ENCODE assay signal across 9 cellular contexts in genomic region chr2:20097889-20098714, GRCh38. TPM values are rescaled to one million over a fixed set of nuclear protein-coding genes. Genes with fewer than 3 reads are reported as not detected.
DNase-seq lines count a peak whose midpoint lies in the region; ATAC-seq and TF ChIP-seq lines count a peak whose summit lies in the region.
"Had no signal": no experiment of that assay in that cellular context is flagged by ENCODE, and none has a peak within 500 bp of the region (broad histone marks: within the 10 kb centered on the region; RNA-seq: fewer than 3 reads in every experiment).

No MANE protein-coding gene starts in this region.

- H3K4me1 ChIP-seq in PC-3 (ENCODE audit: insufficient read depth, low read length): peaks cover 22% of the 10 kb centered on the region

- peak overlapping the region; percentile 57 for H3K4me2 ChIP-seq in PC-3 (ENCODE audit: low read length)

- H3K27me3 Mint-ChIP-seq in nephron progenitor cell (ENCODE audit: low read depth, poor library complexity): peaks cover 10% of the 10 kb centered on the region

- H3K4me1 Mint-ChIP-seq in nephron progenitor cell: peaks cover 26% of the 10 kb centered on the region

- CTCF ChIA-PET in PC-3 (lab: Charles Lee): interaction anchor here (1.1 kb wide), 1 partner anchor 83 kb away, joined by 3 read pairs; no protein-coding TSS in a partner anchor

- peaks cover 17% of the 10 kb centered on the region for H3K36me3 Mint-ChIP-seq in nephron progenitor cell (ENCODE audit: low read depth)

- H2AFZ ChIP-seq in PC-3 (ENCODE audit: low read length): peak overlapping the region; percentile 15; the same call in 1 of the 2 replicates

- no peaks in the 10 kb centered on the region for H3K36me3 ChIP-seq in PC-3 (ENCODE audit: low read depth, low read length)

- peak; percentile 94 for TF ChIP-seq CTCF in PC-3 (conservative IDR thresholded peaks at IDR 0.05; ENCODE audit: low read depth, low read length)
- peak; percentile 86 for TF ChIP-seq CTCF in nephron progenitor cell (IDR thresholded peaks at IDR 0.05)

- no peaks in the 10 kb centered on the region for H3K27me3 ChIP-seq in PC-3 (ENCODE audit: low read length)

- H3K9ac ChIP-seq in PC-3 (ENCODE audit: low read length): no peak overlapping the region

- no peak overlapping the region for H3K4me3 ChIP-seq in Jurkat, Clone E6-1 (ENCODE audit: low read length)
- H3K4me3 ChIP-seq in PC-3 (ENCODE audit: low read length): no peak overlapping the region

- peak; percentile 92 for ATAC-seq in GM21717 (IDR thresholded peaks at IDR 0.05; ENCODE audit: unreplicated experiment)
- peak; percentile 75 for ATAC-seq in PC-3

- intact Hi-C loops in PC-3 (cut with micrococcal nuclease): loop anchor here (1.0 to 5.0 kb wide), 5 partner anchors 47 to 1711 kb away; partner anchors contain the start of genes LAPTM4A and TTC32

- H3K27ac Mint-ChIP-seq in nephron progenitor cell: peak overlapping the region; percentile 70

- no peaks in the 10 kb centered on the region for H3K79me2 ChIP-seq in PC-3 (ENCODE audit: low read length)

- no peak overlapping the region for H3K4me3 Mint-ChIP-seq in nephron progenitor cell

- no peak overlapping the region for H3K27ac ChIP-seq in PC-3 (ENCODE audit: low read length)
- H3K27ac ChIP-seq: epithelial cell of prostate had no signal

- no peaks in the 10 kb centered on the region for H3K9me2 ChIP-seq in PC-3 (replicated peaks; ENCODE audit: low read length)

- BruUV-seq in PC-3 (replicated peaks; lab: Mats Ljungman, UMichigan): no TSS peak

- POLR2A ChIA-PET in PC-3 (lab: Charles Lee; ENCODE audit: unreplicated experiment): no interaction called here

- H3K9me3 Mint-ChIP-seq in nephron progenitor cell: peaks cover 38% of the 10 kb centered on the region

- no peaks in the 10 kb centered on the region for H4K20me1 ChIP-seq in PC-3 (ENCODE audit: low read length)

- no peaks in the 10 kb centered on the region for H3F3A ChIP-seq in PC-3 (ENCODE audit: low read length, unreplicated experiment)

- no peaks in the 10 kb centered on the region for H3K9me3 ChIP-seq in PC-3 (ENCODE audit: low read length)

- DNase-seq in DMS53 treated with DMSO at 0.1 percent for 48 hours (lab: John Stamatoyannopoulos, UW; ENCODE audit: unreplicated experiment): peak; percentile 75
- DNase-seq in Jurkat, Clone E6-1 (ENCODE audit: low read depth, low spot score): peak; percentile 71
- DNase-seq in PC-3: peak; percentile 87
- peak; percentile 61 for DNase-seq in activated T-cell treated with anti-CD3 and anti-CD28 coated beads for 4 hours
- DNase-seq in fibroblast of gingiva (ENCODE audit: low read depth): peak; percentile 81
- DNase-seq in nephron progenitor cell: peak; percentile 80
- DNase-seq in stimulated activated naive CD4-positive, alpha-beta T cell (lab: John Stamatoyannopoulos, UW): peak; percentile 45 to 75 (median 58)

RNA-seq across cellular contexts. Expression of gene LAPTM4A, which starts 46.7 kb away (rescaled TPM):
- 42.2 TPM for polyA plus RNA-seq in Jurkat, Clone E6-1 (2012; ENCODE audit: insufficient read depth, insufficient read length)
- total RNA-seq in PC-3 (2014; rRNA removed): 54.5 and 62.7 TPM in 2 replicates
